18 cellular contexts compared by ENCODE assay signal in genomic region chr21:28294046-28294445, GRCh38.
DNase-seq lines count a peak whose midpoint lies in the region; ATAC-seq, FAIRE-seq and TF ChIP-seq lines count a peak whose summit lies in the region.
"Had no signal": no experiment of that assay in that cellular context is flagged by ENCODE, and none has a peak within 500 bp of the region (broad histone marks: within the 10 kb centered on the region; RNA-seq: fewer than 3 reads in every experiment).

No MANE protein-coding gene starts in this region.

- H4K5ac ChIP-seq in IMR-90 (ENCODE audit: low read depth, low read length), result peak overlapping the region; percentile 96

- no peak overlapping the region; the same call in 1 of the 2 replicates for H3K4me2 ChIP-seq in IMR-90 (ENCODE audit: low read depth, low read length)

- no peaks in the 10 kb centered on the region for H3K27me3 Mint-ChIP-seq in glutamatergic neuron (ENCODE audit: unreplicated experiment)

- H3K9me3 ChIP-seq in IMR-90 (ENCODE audit: control insufficient read depth, insufficient read depth, low read length), result peaks cover 11% of the 10 kb centered on the region
- H3K9me3 ChIP-seq: adrenal gland, upper lobe of right lung had no signal

- ATAC-seq in IMR-90 (ENCODE audit: low read depth) (peak; percentile 48), HG02981 (IDR thresholded peaks at IDR 0.05; ENCODE audit: unreplicated experiment) (no peak)
- ATAC-seq: CD8-positive, alpha-beta T cell; sciatic nerve; upper lobe of right lung had no signal

- peak overlapping the region; percentile 34 for H3K18ac ChIP-seq in IMR-90 (ENCODE audit: low read depth, low read length)

- POLR2A ChIA-PET in IMR-90 (lab: Charles Lee; ENCODE audit: unreplicated experiment), result no interaction called here

- H2AK9ac ChIP-seq in IMR-90 (replicated peaks; ENCODE audit: low read depth, low read length, poor library complexity), result no peak overlapping the region

- intact Hi-C loops in IMR-90 (cut with micrococcal nuclease), result no loop called here

- dilution Hi-C loops in IMR-90 (cut with HindIII; ENCODE audit: low sequenced_read_pairs, unreplicated experiment), result no loop called here

- H2BK5ac ChIP-seq in IMR-90 (ENCODE audit: low read depth, low read length, poor library complexity, severe bottlenecking), result peak overlapping the region; percentile 74

- H3K4me3 ChIP-seq in AG10803 (ENCODE audit: low read length), result no peak overlapping the region
- H3K4me3 ChIP-seq in IMR-90 (ENCODE audit: insufficient read depth, low read depth, low read length), result no peak overlapping the region
- no peak overlapping the region for H3K4me3 ChIP-seq in bronchial epithelial cell (ENCODE audit: low read depth, low read length)
- H3K4me3 ChIP-seq: adrenal gland, HAP-1, upper lobe of right lung had no signal

- H2BK20ac ChIP-seq in IMR-90 (ENCODE audit: low read depth, low read length), result peak overlapping the region; percentile 89; the same call in 1 of the 2 replicates

- H3K27ac Mint-ChIP-seq in glutamatergic neuron (ENCODE audit: unreplicated experiment), result no peak overlapping the region
- H3K27ac Mint-ChIP-seq: CD8-positive, alpha-beta T cell had no signal

- H3K9me1 ChIP-seq in IMR-90 (ENCODE audit: insufficient read depth, low read length), result no peaks in the 10 kb centered on the region

- no peaks in the 10 kb centered on the region for H4K20me1 ChIP-seq in IMR-90 (ENCODE audit: insufficient read depth, low read length)

- no peak for TF ChIP-seq RAD21 in IMR-90 (IDR thresholded peaks at IDR 0.05; ENCODE audit: low read length)

- no peak overlapping the region for H3K14ac ChIP-seq in IMR-90 (replicated peaks; ENCODE audit: low read depth, low read length)

- no peak overlapping the region for H3K23ac ChIP-seq in IMR-90 (ENCODE audit: low read depth, low read length)

- H3K4me1 Mint-ChIP-seq in glutamatergic neuron (ENCODE audit: low read depth, unreplicated experiment), result no peaks in the 10 kb centered on the region

- no peak overlapping the region for H4K91ac ChIP-seq in IMR-90 (ENCODE audit: insufficient read depth, low read depth, low read length)

- no peak overlapping the region for H3K4me3 Mint-ChIP-seq in glutamatergic neuron (ENCODE audit: unreplicated experiment)
- H3K4me3 Mint-ChIP-seq: CD8-positive, alpha-beta T cell had no signal

- peak overlapping the region; percentile 13; the same call in 1 of the 2 replicates for H2BK120ac ChIP-seq in IMR-90 (ENCODE audit: low read depth, low read length)

- no peak for FAIRE-seq in bronchial epithelial cell (lab: Jason Lieb, UNC)

- H3K4me1 ChIP-seq in IMR-90 (ENCODE audit: control insufficient read depth, insufficient read depth, low read length), result peaks cover 3% of the 10 kb centered on the region; the same call in 1 of the 2 replicates
- H3K4me1 ChIP-seq: adrenal gland, HAP-1, upper lobe of right lung had no signal

- no peak overlapping the region for H2AFZ ChIP-seq in IMR-90 (replicated peaks; ENCODE audit: low read length, poor library complexity)

- H3K4ac ChIP-seq in IMR-90 (ENCODE audit: low read depth, low read length), result no peak overlapping the region

- CTCF ChIA-PET in IMR-90 (lab: Yijun Ruan, JAX), result no interaction called here

- no peak overlapping the region for H3K56ac ChIP-seq in IMR-90 (ENCODE audit: extremely low read depth, insufficient read depth, low read length)

- DNase-seq in AG10803 (ENCODE audit: low read depth) (peak; percentile 58), IMR-90 (peak; percentile 72), bronchial epithelial cell (ENCODE audit: low read depth) (peak; percentile 85), hepatic stellate cell (ENCODE audit: low spot score) (peak; percentile 3), HuH-7 (ENCODE audit: low spot score) (no peak), COLO668 (lab: John Stamatoyannopoulos, UW; ENCODE audit: unreplicated experiment) (no peak), glutamatergic neuron (no peak)
- DNase-seq: adrenal gland; CD8-positive, alpha-beta T cell; DMS79 treated with DMSO at 0.1 percent for 48 hours; Kasumi-1; NCI-H1417; nucleus accumbens; stimulated activated CD4-positive, alpha-beta T cell treated with anti-CD3 and anti-CD28 coated beads, Interleukin-2, amount 100 ng/mL, for 48 hours; upper lobe of right lung had no signal

- no peak overlapping the region for H2BK15ac ChIP-seq in IMR-90 (ENCODE audit: low read depth, low read length)

- H3K36me3 Mint-ChIP-seq in glutamatergic neuron (ENCODE audit: unreplicated experiment), result peaks cover 6% of the 10 kb centered on the region
- H3K36me3 Mint-ChIP-seq: CD8-positive, alpha-beta T cell had no signal

- no TSS peak for BruUV-seq in IMR-90 (replicated peaks; lab: Mats Ljungman, UMichigan)

- no peak overlapping the region for H2AK5ac ChIP-seq in IMR-90 (ENCODE audit: low read depth, low read length)

- H3K9ac ChIP-seq in IMR-90 (ENCODE audit: low read depth, low read length), result no peak overlapping the region

- peak overlapping the region; percentile 6; the same call in 1 of the 2 replicates for H3K27ac ChIP-seq in IMR-90 (ENCODE audit: insufficient read depth, low read length)
- H3K27ac ChIP-seq: adrenal gland, upper lobe of right lung had no signal

- no CpG with 5 or more reads among the region's 1 CpG for WGBS in IMR-90 (ENCODE audit: extremely low coverage in 2 of 2, insufficient read length in 1 of 2), 2 experiments

- TF ChIP-seq CTCF in AG10803 (conservative IDR thresholded peaks at IDR 0.05; ENCODE audit: low read length) (no peak), IMR-90 (conservative IDR thresholded peaks at IDR 0.05; ENCODE audit: low read depth, low read length) (no peak), bronchial epithelial cell (IDR thresholded peaks at IDR 0.05; ENCODE audit: insufficient read depth, low read length, severe bottlenecking) (no peak), glutamatergic neuron (IDR thresholded peaks at IDR 0.05; ENCODE audit: partially characterized antibody, unreplicated experiment) (no peak)

- in situ Hi-C loops in IMR-90 (cut with MboI; ENCODE audit: low sequenced_read_pairs), result no loop called here

- no peaks in the 10 kb centered on the region for H3K27me3 ChIP-seq in IMR-90 (ENCODE audit: control insufficient read depth, insufficient read depth, low read length)
- no peaks in the 10 kb centered on the region for H3K27me3 ChIP-seq in bronchial epithelial cell (ENCODE audit: control insufficient read depth, insufficient read depth, low read length)
- H3K27me3 ChIP-seq: adrenal gland, upper lobe of right lung had no signal

- H3K79me1 ChIP-seq in IMR-90 (ENCODE audit: low read depth in 1 of 2, low read length in 2 of 2), result no peaks in the 10 kb centered on the region

- TF ChIP-seq POLR2A in IMR-90 (IDR thresholded peaks at IDR 0.05; ENCODE audit: low read depth, low read length), result no peak

- H3K36me3 ChIP-seq in IMR-90 (ENCODE audit: control insufficient read depth, insufficient read depth, low read length), result no peaks in the 10 kb centered on the region
- H3K36me3 ChIP-seq in bronchial epithelial cell (ENCODE audit: control insufficient read depth, insufficient read depth, low read length), result no peaks in the 10 kb centered on the region
- H3K36me3 ChIP-seq: adrenal gland, HAP-1, upper lobe of right lung had no signal

- no peak overlapping the region; a peak in 1 of 4 replicates for H4K8ac ChIP-seq in IMR-90 (ENCODE audit: low read depth in 2 of 2, low read length in 2 of 2)

- peaks cover 2% of the 10 kb centered on the region for H3K9me3 Mint-ChIP-seq in glutamatergic neuron (ENCODE audit: unreplicated experiment)

TF ChIP-seq in IMR-90, 13 proteins besides CTCF, POLR2A, EP300 and RAD21:
- TF ChIP-seq FOS (IDR thresholded peaks at IDR 0.05; ENCODE audit: low read depth, low read length) (no peak), CEBPB (IDR thresholded peaks at IDR 0.05; ENCODE audit: low read depth, low read length) (peak; percentile 23; the same call in 1 of the 2 replicates), CHD1 (IDR thresholded peaks at IDR 0.05; ENCODE audit: low read depth, low read length) (no peak), SMC3 (IDR thresholded peaks at IDR 0.05; ENCODE audit: low read depth, low read length) (no peak), BHLHE40 (IDR thresholded peaks at IDR 0.05; ENCODE audit: low read depth, low read length) (no peak)

Comparison
In these comparisons a context has a peak if more than half of its experiments do, and no peak if none do; other contexts are left out.
1. DNase-seq: peak in AG10803 (single experiment), IMR-90 (single experiment), bronchial epithelial cell (single experiment) and hepatic stellate cell (single experiment); none in HuH-7 (single experiment), COLO668 (single experiment) and glutamatergic neuron (single experiment).